Comparison of ENCODE assay signal across 16 cellular contexts in the genomic region with DNA sequence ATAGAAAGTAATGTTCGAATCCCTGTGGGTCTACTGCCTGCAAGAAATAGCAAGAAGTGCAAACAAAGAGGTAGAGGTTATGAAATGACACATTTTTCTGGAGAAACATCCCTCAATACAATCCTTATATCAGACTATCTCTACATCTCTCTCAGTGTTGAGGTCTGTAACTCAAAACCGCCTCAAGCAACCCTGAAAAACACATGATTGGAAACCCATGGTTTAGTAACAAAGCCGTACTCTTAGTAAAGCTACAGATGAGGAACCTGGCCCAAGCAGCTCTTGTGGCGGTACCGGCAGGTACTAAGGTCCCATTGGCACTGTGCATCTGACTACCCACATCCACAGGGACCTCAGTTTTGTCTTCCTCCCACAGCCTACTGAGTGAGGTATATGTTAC. TPM values are rescaled to one million over a fixed set of nuclear protein-coding genes. Genes with fewer than 3 reads are reported as not detected.
DNase-seq lines count a peak whose midpoint lies in the region; ATAC-seq and TF ChIP-seq lines count a peak whose summit lies in the region.
"Had no signal": no experiment of that assay in that cellular context is flagged by ENCODE, and none has a peak within 500 bp of the region (broad histone marks: within the 10 kb centered on the region; RNA-seq: fewer than 3 reads in every experiment).

No MANE protein-coding gene starts in this region.

- POLR2A ChIA-PET in activated B cell treated with CpG ODN at 0.5 μM for 24 hours (lab: Charles Lee): interaction anchor here (0.5 to 2.5 kb wide), 13 partner anchors 24 to 229 kb away, joined by 3 to 12 read pairs (median 5); a partner anchor contains a TSS

- H3K4me1 Mint-ChIP-seq in activated B cell treated with CpG ODN at 0.5 μM for 24 hours: peaks cover 85% of the 10 kb centered on the region

- H3K4me3 ChIP-seq in mucosa of rectum (ENCODE audit: low read length in 2 of 2): no peak overlapping the region
- H3K4me3 ChIP-seq in aorta (ENCODE audit: low read length in 2 of 2): no peak overlapping the region
- H3K4me3 ChIP-seq in upper lobe of right lung: no peak overlapping the region
- H3K4me3 ChIP-seq: ascending aorta, right atrium auricular region, thoracic aorta had no signal

- H3K9me3 ChIP-seq in mucosa of rectum (ENCODE audit: control insufficient read depth in 2 of 2, low read length in 2 of 2): no peaks in the 10 kb centered on the region
- no peaks in the 10 kb centered on the region for H3K9me3 ChIP-seq in aorta (ENCODE audit: control insufficient read depth, low read length)
- no peaks in the 10 kb centered on the region for H3K9me3 ChIP-seq in upper lobe of right lung
- H3K9me3 ChIP-seq: thoracic aorta had no signal

- H3K36me3 Mint-ChIP-seq in activated B cell treated with CpG ODN at 0.5 μM for 24 hours (ENCODE audit: low read depth): peaks cover 79% of the 10 kb centered on the region

- H3K27me3 Mint-ChIP-seq in activated B cell treated with CpG ODN at 0.5 μM for 24 hours: no peaks in the 10 kb centered on the region

- peak overlapping the region; percentile 81 for H3K27ac Mint-ChIP-seq in activated B cell treated with CpG ODN at 0.5 μM for 24 hours
- H3K27ac Mint-ChIP-seq: endodermal cell had no signal

- peak; percentile 6 for ATAC-seq in GM19395 (IDR thresholded peaks at IDR 0.05; ENCODE audit: unreplicated experiment)
- no peak for ATAC-seq in activated B cell treated with CpG ODN at 0.5 μM for 24 hours (ENCODE audit: low read depth)
- ATAC-seq in aorta (ENCODE audit: low FRiP score): no peak
- ATAC-seq in HG03139 (IDR thresholded peaks at IDR 0.05; ENCODE audit: unreplicated experiment): no peak
- no peak for ATAC-seq in upper lobe of right lung

- H3K27me3 ChIP-seq in mucosa of rectum (ENCODE audit: control insufficient read depth in 2 of 2, insufficient read depth in 2 of 2, low read length in 2 of 2) (no peaks in the 10 kb centered on the region), aorta (ENCODE audit: control insufficient read depth in 1 of 2, insufficient read depth in 2 of 2, low read length in 1 of 2) (no peaks in the 10 kb centered on the region), upper lobe of right lung (no peaks in the 10 kb centered on the region)
- H3K27me3 ChIP-seq: ascending aorta, right atrium auricular region had no signal

- no peaks in the 10 kb centered on the region for H3K9me3 Mint-ChIP-seq in activated B cell treated with CpG ODN at 0.5 μM for 24 hours

- in situ Hi-C loops in GM13976 (cut with MboI; ENCODE audit: low sequenced_read_pairs, unreplicated experiment): loop anchor here (25.0 kb wide), 1 partner anchor 117 kb away; no protein-coding TSS in a partner anchor

- WGBS in aorta, 2 donors: 94 to 96% methylated on average over 5 of the region's 5 CpGs

- H3K27ac ChIP-seq in mucosa of rectum (ENCODE audit: low read depth in 2 of 2, low read length in 2 of 2) (peak overlapping the region; percentile 5 to 43), aorta (ENCODE audit: low read depth in 1 of 2, low read length in 2 of 2) (no peak overlapping the region), upper lobe of right lung (no peak overlapping the region)
- H3K27ac ChIP-seq: ascending aorta, right atrium auricular region, thoracic aorta had no signal

- TF ChIP-seq CTCF in activated B cell treated with CpG ODN at 0.5 μM for 24 hours (IDR thresholded peaks at IDR 0.05) (no peak), GM13976 (IDR thresholded peaks at IDR 0.05; ENCODE audit: borderline replicate concordance, control extremely low read depth, extremely low read depth, insufficient read depth, missing control alignments) (no peak), upper lobe of right lung (IDR thresholded peaks at IDR 0.05) (no peak)

- H3K4me1 ChIP-seq in mucosa of rectum (ENCODE audit: control insufficient read depth in 2 of 2, insufficient read depth in 2 of 2, low read length in 2 of 2): peaks cover 2 to 14% of the 10 kb centered on the region in 2 donors
- no peaks in the 10 kb centered on the region for H3K4me1 ChIP-seq in aorta (ENCODE audit: control insufficient read depth in 1 of 2, insufficient read depth in 2 of 2, low read length in 2 of 2)
- H3K4me1 ChIP-seq in upper lobe of right lung: peaks cover 39% of the 10 kb centered on the region
- H3K4me1 ChIP-seq: ascending aorta had no signal

- CTCF ChIA-PET in activated B cell treated with CpG ODN at 0.5 μM for 24 hours (lab: Charles Lee): interaction anchor here (2.4 kb wide), 1 partner anchor 156 kb away, joined by 11 read pairs; no protein-coding TSS in a partner anchor

- peak overlapping the region; percentile 55 for H3K4me3 Mint-ChIP-seq in activated B cell treated with CpG ODN at 0.5 μM for 24 hours
- H3K4me3 Mint-ChIP-seq: endodermal cell had no signal

- H3K36me3 ChIP-seq in mucosa of rectum (ENCODE audit: control insufficient read depth in 2 of 2, insufficient read depth in 2 of 2, low read length in 2 of 2): peaks cover 34% of the 10 kb centered on the region in 2 donors
- H3K36me3 ChIP-seq in aorta (ENCODE audit: control insufficient read depth in 1 of 2, insufficient read depth in 2 of 2, low read length in 1 of 2): peaks cover 5 to 7% of the 10 kb centered on the region in 2 donors
- peaks cover 41% of the 10 kb centered on the region for H3K36me3 ChIP-seq in upper lobe of right lung

- intact Hi-C loops in activated B cell treated with CpG ODN at 0.5 μM for 24 hours (cut with micrococcal nuclease) (loop anchor here (2.0 to 5.0 kb wide), 3 partner anchors 14 to 33 kb away; no protein-coding TSS in a partner anchor), aorta (cut with DNase I) (no loop called here), upper lobe of right lung (cut with DNase I) (no loop called here)

- no peak overlapping the region for H3K9ac ChIP-seq in mucosa of rectum (ENCODE audit: low read depth in 1 of 2, low read length in 2 of 2)

- DNase-seq in COLO829 (ENCODE audit: low spot score) (peak; percentile 21), activated B cell treated with CpG ODN at 0.5 μM for 24 hours (no peak), aorta (no peak), GM13976 (ENCODE audit: low spot score) (no peak), upper lobe of right lung (no peak)
- DNase-seq: COR-L47, endodermal cell, HCEC 1CT, NCI-H187 treated with DMSO at 0.1 percent for 48 hours, NCI-H748 treated with DMSO at 0.1 percent for 48 hours had no signal

RNA-seq across cellular contexts. Expression of a gene that starts 53.9 kb away (rescaled TPM):
- total RNA-seq in activated B cell treated with CpG ODN at 0.5 μM for 24 hours (65.5 and 66.2 TPM in 2 replicates), aorta (10 to 100 TPM; 37.1 to 49.4 TPM), upper lobe of right lung (44.0 TPM)
- polyA plus RNA-seq in aorta: 10 to 100 TPM; 14.1 to 17.7 TPM

Comparison
In these comparisons a context has a peak if more than half of its experiments do, and no peak if none do; other contexts are left out.
1. H3K27ac ChIP-seq: peak in mucosa of rectum (2 of 2); none in aorta (0 of 2) and upper lobe of right lung (single experiment).